1 cellular context compared by ENCODE assay signal in the genomic region with DNA sequence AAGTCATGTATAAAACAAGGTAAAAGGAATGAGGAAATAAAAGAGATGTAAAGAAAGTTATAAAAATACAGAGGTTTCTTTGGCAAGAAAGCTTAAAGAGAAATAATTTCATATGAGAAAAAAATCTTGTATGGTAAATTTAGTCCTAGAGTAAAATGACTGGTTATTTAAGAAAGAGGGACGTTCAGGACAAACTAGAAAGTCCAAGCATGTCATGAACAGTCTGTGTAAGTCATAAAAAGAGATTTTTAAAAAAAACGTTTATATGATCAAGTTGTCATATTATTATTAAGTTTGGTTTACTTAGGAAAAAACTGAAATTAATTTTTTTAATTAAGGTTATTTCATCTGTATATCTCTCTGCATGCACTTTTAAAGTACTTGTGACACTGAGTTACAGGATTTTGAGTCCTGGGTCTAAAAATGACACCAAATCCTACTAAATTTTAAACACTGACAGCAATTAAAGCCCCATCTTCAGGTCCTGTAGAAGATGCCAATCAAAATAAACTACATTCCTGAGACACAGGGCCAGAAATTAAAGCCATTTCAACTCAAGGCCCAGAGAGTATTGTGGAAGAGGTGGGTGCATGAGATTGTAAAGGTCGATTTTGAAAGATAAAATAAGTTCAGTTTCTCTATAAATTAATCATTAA.
A peak's percentile ranks its signal among the peaks of the same experiment; 100 is the strongest.
TF ChIP-seq lines count a peak whose summit lies in the region.

No MANE protein-coding gene starts in this region.

TF ChIP-seq in K562, 482 proteins besides CTCF, POLR2A, EP300 and RAD21 (continued from another document):
- TF ChIP-seq, protein P1, sequence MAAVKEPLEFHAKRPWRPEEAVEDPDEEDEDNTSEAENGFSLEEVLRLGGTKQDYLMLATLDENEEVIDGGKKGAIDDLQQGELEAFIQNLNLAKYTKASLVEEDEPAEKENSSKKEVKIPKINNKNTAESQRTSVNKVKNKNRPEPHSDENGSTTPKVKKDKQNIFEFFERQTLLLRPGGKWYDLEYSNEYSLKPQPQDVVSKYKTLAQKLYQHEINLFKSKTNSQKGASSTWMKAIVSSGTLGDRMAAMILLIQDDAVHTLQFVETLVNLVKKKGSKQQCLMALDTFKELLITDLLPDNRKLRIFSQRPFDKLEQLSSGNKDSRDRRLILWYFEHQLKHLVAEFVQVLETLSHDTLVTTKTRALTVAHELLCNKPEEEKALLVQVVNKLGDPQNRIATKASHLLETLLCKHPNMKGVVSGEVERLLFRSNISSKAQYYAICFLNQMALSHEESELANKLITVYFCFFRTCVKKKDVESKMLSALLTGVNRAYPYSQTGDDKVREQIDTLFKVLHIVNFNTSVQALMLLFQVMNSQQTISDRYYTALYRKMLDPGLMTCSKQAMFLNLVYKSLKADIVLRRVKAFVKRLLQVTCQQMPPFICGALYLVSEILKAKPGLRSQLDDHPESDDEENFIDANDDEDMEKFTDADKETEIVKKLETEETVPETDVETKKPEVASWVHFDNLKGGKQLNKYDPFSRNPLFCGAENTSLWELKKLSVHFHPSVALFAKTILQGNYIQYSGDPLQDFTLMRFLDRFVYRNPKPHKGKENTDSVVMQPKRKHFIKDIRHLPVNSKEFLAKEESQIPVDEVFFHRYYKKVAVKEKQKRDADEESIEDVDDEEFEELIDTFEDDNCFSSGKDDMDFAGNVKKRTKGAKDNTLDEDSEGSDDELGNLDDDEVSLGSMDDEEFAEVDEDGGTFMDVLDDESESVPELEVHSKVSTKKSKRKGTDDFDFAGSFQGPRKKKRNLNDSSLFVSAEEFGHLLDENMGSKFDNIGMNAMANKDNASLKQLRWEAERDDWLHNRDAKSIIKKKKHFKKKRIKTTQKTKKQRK (IDR thresholded peaks at IDR 0.05; ENCODE audit: borderline replicate concordance, low read depth, low read length): peak; percentile 70; the same call in 1 of the 2 replicates
- TF ChIP-seq GATAD2B (IDR thresholded peaks at IDR 0.05; ENCODE audit: borderline replicate concordance) (0 out of 2 replicates have a peak, but pooled peaks have one; percentile 16), ELF2 (CRISPR knock-in tag; IDR thresholded peaks at IDR 0.05) (no peak), CBX3 (IDR thresholded peaks at IDR 0.05; ENCODE audit: borderline replicate concordance in 1 of 2, low read length in 2 of 2) (peak in 1 of 2 experiments; percentile 77; a peak in 2 of 3 replicates), TRIM28 (IDR thresholded peaks at IDR 0.05) (peak; percentile 73), MAFG (tag; conservative IDR thresholded peaks at IDR 0.05) (no peak), ZFP36 (IDR thresholded peaks at IDR 0.05; ENCODE audit: low read depth, low read length, partially characterized antibody) (peak; percentile 91), ARHGAP35 (IDR thresholded peaks at IDR 0.05; ENCODE audit: partially characterized antibody) (no peak)
- TF ChIP-seq, protein P2, sequence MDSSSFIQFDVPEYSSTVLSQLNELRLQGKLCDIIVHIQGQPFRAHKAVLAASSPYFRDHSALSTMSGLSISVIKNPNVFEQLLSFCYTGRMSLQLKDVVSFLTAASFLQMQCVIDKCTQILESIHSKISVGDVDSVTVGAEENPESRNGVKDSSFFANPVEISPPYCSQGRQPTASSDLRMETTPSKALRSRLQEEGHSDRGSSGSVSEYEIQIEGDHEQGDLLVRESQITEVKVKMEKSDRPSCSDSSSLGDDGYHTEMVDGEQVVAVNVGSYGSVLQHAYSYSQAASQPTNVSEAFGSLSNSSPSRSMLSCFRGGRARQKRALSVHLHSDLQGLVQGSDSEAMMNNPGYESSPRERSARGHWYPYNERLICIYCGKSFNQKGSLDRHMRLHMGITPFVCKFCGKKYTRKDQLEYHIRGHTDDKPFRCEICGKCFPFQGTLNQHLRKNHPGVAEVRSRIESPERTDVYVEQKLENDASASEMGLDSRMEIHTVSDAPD (CRISPR knock-in tag; IDR thresholded peaks at IDR 0.05): no peak
- TF ChIP-seq, protein P3, sequence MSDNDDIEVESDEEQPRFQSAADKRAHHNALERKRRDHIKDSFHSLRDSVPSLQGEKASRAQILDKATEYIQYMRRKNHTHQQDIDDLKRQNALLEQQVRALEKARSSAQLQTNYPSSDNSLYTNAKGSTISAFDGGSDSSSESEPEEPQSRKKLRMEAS (CRISPR knock-in tag; IDR thresholded peaks at IDR 0.05): no peak
